Comparison of ENCODE assay signal across 14 cellular contexts in the genomic region with DNA sequence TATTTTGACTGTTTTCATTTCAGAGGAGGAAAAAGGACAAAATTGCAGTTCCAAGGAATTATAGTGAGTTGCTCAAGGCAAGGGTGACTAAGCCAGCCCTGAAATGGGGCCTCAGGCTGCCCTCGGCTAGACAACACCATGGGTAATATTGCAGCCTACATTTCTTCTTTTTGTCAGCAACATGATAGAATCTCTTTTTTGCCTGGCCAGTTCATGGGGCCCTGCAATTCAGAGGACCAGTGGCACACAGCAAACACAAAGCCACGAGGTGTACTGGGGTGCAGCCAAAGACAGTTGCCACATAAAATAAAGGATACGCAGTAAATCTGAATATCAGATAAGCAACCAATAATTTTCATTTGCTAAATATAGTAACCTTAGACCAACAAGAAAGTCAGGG. TPM values are rescaled to one million over a fixed set of nuclear protein-coding genes. Genes with fewer than 3 reads are reported as not detected.
A peak's percentile ranks its signal among the peaks of the same experiment; 100 is the strongest.
DNase-seq lines count a peak whose midpoint lies in the region; ATAC-seq, FAIRE-seq and TF ChIP-seq lines count a peak whose summit lies in the region.
"Had no signal": no experiment of that assay in that cellular context is flagged by ENCODE, and none has a peak within 500 bp of the region (broad histone marks: within the 10 kb centered on the region; RNA-seq: fewer than 3 reads in every experiment).

No MANE protein-coding gene starts in this region.

- H3K4me1 ChIP-seq in parathyroid adenoma: peaks cover 13% of the 10 kb centered on the region

- no peak overlapping the region for H2AFZ ChIP-seq in parathyroid adenoma

- peak overlapping the region; percentile 6 for H3K27ac ChIP-seq in parathyroid adenoma

- intact Hi-C loops in CD14-positive monocyte (cut with micrococcal nuclease): loop anchor here in 1 of 2 donors (5.0 kb wide), 1 partner anchor 36 kb away; no protein-coding TSS in a partner anchor

- H3K27me3 ChIP-seq in parathyroid adenoma (ENCODE audit: control insufficient read depth, insufficient read depth, low read length): no peaks in the 10 kb centered on the region
- H3K27me3 ChIP-seq: transverse colon had no signal

- peaks cover 58% of the 10 kb centered on the region for H3K4me1 Mint-ChIP-seq in CD14-positive monocyte
- no peaks in the 10 kb centered on the region for H3K4me1 Mint-ChIP-seq in activated T-helper 17 cell treated with anti-CD3 and anti-CD28 coated beads, Interleukin-2, amount 50 U/mL, for 72 hours
- H3K4me1 Mint-ChIP-seq: activated naive CD4-positive, alpha-beta T cell treated with anti-CD3 and anti-CD28 coated beads, Interleukin-2, amount 50 U/mL, for 24 hours had no signal

- H3K27me3 Mint-ChIP-seq in CD14-positive monocyte (ENCODE audit: low read depth in 3 of 3): no peaks in the 10 kb centered on the region
- peaks cover under 1% of the 10 kb centered on the region for H3K27me3 Mint-ChIP-seq in activated T-helper 17 cell treated with anti-CD3 and anti-CD28 coated beads, Interleukin-2, amount 50 U/mL, for 72 hours
- H3K27me3 Mint-ChIP-seq: activated naive CD4-positive, alpha-beta T cell treated with anti-CD3 and anti-CD28 coated beads, Interleukin-2, amount 50 U/mL, for 24 hours had no signal

- peaks cover 4% of the 10 kb centered on the region for H3K79me2 ChIP-seq in parathyroid adenoma

- TF ChIP-seq POLR2A in GM12891 (IDR thresholded peaks at IDR 0.05; ENCODE audit: low read depth, low read length): no peak

- H3K4me3 ChIP-seq in parathyroid adenoma (ENCODE audit: low read depth, low read length): no peak overlapping the region
- H3K4me3 ChIP-seq: transverse colon had no signal

- TF ChIP-seq CTCF in CD14-positive monocyte (IDR thresholded peaks at IDR 0.05) (no peak), parathyroid adenoma (IDR thresholded peaks at IDR 0.05) (no peak)

- peaks cover 0 to under 1% (median 0%) of the 10 kb centered on the region in 7 donors for H3K9me3 Mint-ChIP-seq in CD14-positive monocyte
- H3K9me3 Mint-ChIP-seq in activated T-helper 17 cell treated with anti-CD3 and anti-CD28 coated beads, Interleukin-2, amount 50 U/mL, for 72 hours: no peaks in the 10 kb centered on the region
- H3K9me3 Mint-ChIP-seq: activated naive CD4-positive, alpha-beta T cell treated with anti-CD3 and anti-CD28 coated beads, Interleukin-2, amount 50 U/mL, for 24 hours; effector memory CD8-positive, alpha-beta T cell had no signal

- no peaks in the 10 kb centered on the region for H3K36me3 ChIP-seq in parathyroid adenoma (ENCODE audit: control insufficient read depth, insufficient read depth, low read length)
- H3K36me3 ChIP-seq: transverse colon had no signal

- no peak for ATAC-seq in activated T-helper 17 cell treated with anti-CD3 and anti-CD28 coated beads, Interleukin-2, amount 50 U/mL, for 72 hours (replicated peaks)
- ATAC-seq in GM18502 (IDR thresholded peaks at IDR 0.05; ENCODE audit: poor library complexity, unreplicated experiment): no peak
- ATAC-seq: effector memory CD8-positive, alpha-beta T cell had no signal

- H3K9ac ChIP-seq in parathyroid adenoma: no peak overlapping the region

- peak overlapping the region; percentile 40 for H3K4me2 ChIP-seq in parathyroid adenoma (ENCODE audit: low read length)

- peaks cover 53 to 68% of the 10 kb centered on the region in 2 donors for H3K36me3 Mint-ChIP-seq in CD14-positive monocyte
- no peaks in the 10 kb centered on the region for H3K36me3 Mint-ChIP-seq in activated T-helper 17 cell treated with anti-CD3 and anti-CD28 coated beads, Interleukin-2, amount 50 U/mL, for 72 hours (ENCODE audit: low read depth)
- H3K36me3 Mint-ChIP-seq: activated naive CD4-positive, alpha-beta T cell treated with anti-CD3 and anti-CD28 coated beads, Interleukin-2, amount 50 U/mL, for 24 hours had no signal

- H3K27ac Mint-ChIP-seq in CD14-positive monocyte: peak overlapping the region; percentile 97 to 100 (median 99)
- H3K27ac Mint-ChIP-seq in activated T-helper 17 cell treated with anti-CD3 and anti-CD28 coated beads, Interleukin-2, amount 50 U/mL, for 72 hours: no peak overlapping the region
- H3K27ac Mint-ChIP-seq: activated naive CD4-positive, alpha-beta T cell treated with anti-CD3 and anti-CD28 coated beads, Interleukin-2, amount 50 U/mL, for 24 hours; effector memory CD8-positive, alpha-beta T cell had no signal

- no peaks in the 10 kb centered on the region for H3K9me3 ChIP-seq in parathyroid adenoma (ENCODE audit: control insufficient read depth, low read length)
- H3K9me3 ChIP-seq: transverse colon had no signal

- H3K4me3 Mint-ChIP-seq in CD14-positive monocyte: peak overlapping the region in 1 of 2 donors; percentile 86
- no peak overlapping the region for H3K4me3 Mint-ChIP-seq in activated T-helper 17 cell treated with anti-CD3 and anti-CD28 coated beads, Interleukin-2, amount 50 U/mL, for 72 hours
- H3K4me3 Mint-ChIP-seq: activated naive CD4-positive, alpha-beta T cell treated with anti-CD3 and anti-CD28 coated beads, Interleukin-2, amount 50 U/mL, for 24 hours; effector memory CD8-positive, alpha-beta T cell had no signal

- FAIRE-seq in GM12891 (lab: Jason Lieb, UNC): no peak

- DNase-seq in CD14-positive monocyte (ENCODE audit: low spot score): peak; percentile 75
- DNase-seq in NOMO-1 treated with dmso at 0.1 percent for 144 hours (lab: John Stamatoyannopoulos, UW; ENCODE audit: unreplicated experiment): peak; percentile 30
- DNase-seq in fibroblast of gingiva (ENCODE audit: low read depth): peak; percentile 58
- DNase-seq in hippocampal formation (lab: John Stamatoyannopoulos, UW): no peak
- no peak for DNase-seq in GM12891 (ENCODE audit: insufficient read length, low spot score)
- DNase-seq: activated CD4-positive, alpha-beta T cell treated with anti-CD3 and anti-CD28 coated beads, Interleukin-2, amount 50 U/mL, for 1 hour; COR-L47; effector memory CD8-positive, alpha-beta T cell; NCI-H446; transverse colon had no signal

TF ChIP-seq in GM12891, 5 proteins besides CTCF, POLR2A, EP300 and RAD21:
- TF ChIP-seq PAX5 (IDR thresholded peaks at IDR 0.05; ENCODE audit: insufficient read depth, low read length, severe bottlenecking): no peak
- TF ChIP-seq SPI1 (IDR thresholded peaks at IDR 0.05; ENCODE audit: low read depth, low read length): no peak
- TF ChIP-seq POU2F2 (IDR thresholded peaks at IDR 0.05; ENCODE audit: low read depth, low read length): no peak
- TF ChIP-seq TAF1 (IDR thresholded peaks at IDR 0.05; ENCODE audit: low read depth, low read length): no peak
- TF ChIP-seq POLR2AphosphoS5 (IDR thresholded peaks at IDR 0.05; ENCODE audit: low read depth, low read length): no peak

RNA-seq across cellular contexts. Expression of gene RBM47, which starts 41.8 kb away (rescaled TPM):
- 10 to 100 TPM; 79.5 to 92.8 TPM for polyA plus RNA-seq in CD14-positive monocyte
- total RNA-seq in activated T-helper 17 cell treated with anti-CD3 and anti-CD28 coated beads, Interleukin-2, amount 50 U/mL, for 72 hours: under 1 TPM; 0.22 to 0.48 TPM
- polyA plus RNA-seq in GM12891 (2012; ENCODE audit: low read depth, missing spikeins): 10.9 TPM

Comparison
In these comparisons a context has a peak if more than half of its experiments do, and no peak if none do; other contexts are left out.
1. DNase-seq: peak in CD14-positive monocyte (single experiment), NOMO-1 treated with dmso at 0.1 percent for 144 hours (single experiment) and fibroblast of gingiva (single experiment); none in hippocampal formation (0 of 2) and GM12891 (single experiment).